ENCODE assay signal across 9 cellular contexts in genomic region chr4:53654300-53654758, GRCh38.
DNase-seq lines count a peak whose midpoint lies in the region; ATAC-seq and TF ChIP-seq lines count a peak whose summit lies in the region.
"Had no signal": no experiment of that assay in that cellular context is flagged by ENCODE, and none has a peak within 500 bp of the region (broad histone marks: within the 10 kb centered on the region; RNA-seq: fewer than 3 reads in every experiment).

No MANE protein-coding gene starts in this region.

- in situ Hi-C loops in mammary epithelial cell (cut with MboI; ENCODE audit: low sequenced_read_pairs in 2 of 2): no loop called here

- intact Hi-C loops in mammary epithelial cell (cut with micrococcal nuclease): loop anchor here (5.0 kb wide), 2 partner anchors 147 to 578 kb away; no protein-coding TSS in a partner anchor

- H3K27me3 ChIP-seq in mammary epithelial cell (ENCODE audit: insufficient read depth, low read length): no peaks in the 10 kb centered on the region

- H3K4me3 ChIP-seq in mammary epithelial cell (replicated peaks in 1 of 3; ENCODE audit: insufficient read depth in 1 of 3, low read depth in 2 of 3, low read length in 3 of 3): no peak overlapping the region

- CTCF ChIA-PET in mammary epithelial cell (lab: Charles Lee; ENCODE audit: low non-redundant PET) (interaction anchor here (0.9 kb wide), 1 partner anchor 578 kb away, joined by 4 read pairs; no protein-coding TSS in a partner anchor), GM10248 (lab: Yijun Ruan, JAX) (interaction anchor here (0.9 to 2.4 kb wide), 11 partner anchors 9 to 137 kb away, joined by 3 to 10 read pairs (median 4); no protein-coding TSS in a partner anchor)

- 8% methylated on average over 5 of the region's 5 CpGs for WGBS in mammary epithelial cell (ENCODE audit: low coverage, missing lambda C conversion rate)

- TF ChIP-seq CTCF in mammary epithelial cell (conservative IDR thresholded peaks at IDR 0.05 in 1 of 2, IDR thresholded peaks at IDR 0.05 in 1 of 2; ENCODE audit: extremely low read depth in 1 of 2, insufficient read depth in 1 of 2, low read depth in 1 of 2, low read length in 2 of 2): no peak
- TF ChIP-seq CTCF in nephron (IDR thresholded peaks at IDR 0.05; ENCODE audit: unreplicated experiment in 3 of 3): no peak
- TF ChIP-seq CTCF in GM10248 (IDR thresholded peaks at IDR 0.05; ENCODE audit: control extremely low read depth, extremely low read depth, low read depth, missing control alignments): no peak

- peaks cover 7% of the 10 kb centered on the region for H3K27me3 Mint-ChIP-seq in nephron (ENCODE audit: low read depth)

- no peak overlapping the region for H3K27ac ChIP-seq in mammary epithelial cell (ENCODE audit: insufficient read depth, low read depth, low read length)

- ATAC-seq in HG02884 (IDR thresholded peaks at IDR 0.05; ENCODE audit: unreplicated experiment): peak; percentile 47
- no peak for ATAC-seq in GM21737 (IDR thresholded peaks at IDR 0.05; ENCODE audit: unreplicated experiment)

- DNase-seq in Daoy (ENCODE audit: low read depth): peak; percentile 2
- peak; percentile 44 for DNase-seq in mammary epithelial cell
- no peak for DNase-seq in HPDE6-E6E7 (ENCODE audit: extremely low spot score)
- no peak for DNase-seq in C1 segment of cervical spinal cord (lab: John Stamatoyannopoulos, UW)
- DNase-seq in GM10248 (ENCODE audit: extremely low spot score): no peak
- DNase-seq: activated CD4-positive, alpha-beta T cell treated with anti-CD3 and anti-CD28 coated beads, Interleukin-2, amount 50 U/mL, for 4 hours had no signal

- peak overlapping the region; percentile 51 for H2AFZ ChIP-seq in mammary epithelial cell (ENCODE audit: low read depth, low read length)

- dilution Hi-C loops in mammary epithelial cell (cut with HindIII; ENCODE audit: low sequenced_read_pairs): no loop called here

- H3K9me3 Mint-ChIP-seq in nephron: no peaks in the 10 kb centered on the region

- H3K36me3 ChIP-seq in mammary epithelial cell (ENCODE audit: insufficient read depth, low read length): no peaks in the 10 kb centered on the region

- peak overlapping the region; percentile 58 to 84 (median 67) for H3K27ac Mint-ChIP-seq in nephron

- no peaks in the 10 kb centered on the region for H3K9me3 ChIP-seq in mammary epithelial cell (replicated peaks; ENCODE audit: insufficient read depth, low read length)

- no peaks in the 10 kb centered on the region for H3K36me3 Mint-ChIP-seq in nephron (ENCODE audit: low read depth)

- no peaks in the 10 kb centered on the region for H4K20me1 ChIP-seq in mammary epithelial cell (ENCODE audit: insufficient read depth, low read length)

- peaks cover 36% of the 10 kb centered on the region for H3K4me1 Mint-ChIP-seq in nephron

- no peak overlapping the region for H3K4me3 Mint-ChIP-seq in nephron

- no peaks in the 10 kb centered on the region for H3K79me2 ChIP-seq in mammary epithelial cell (ENCODE audit: insufficient read depth, low read length)

- POLR2A ChIA-PET in GM10248 (lab: Yijun Ruan, JAX): no interaction called here

- no TSS peak for BruUV-seq in mammary epithelial cell (replicated peaks; lab: Mats Ljungman, UMichigan)

- no peak overlapping the region for H3K9ac ChIP-seq in mammary epithelial cell (ENCODE audit: insufficient read depth, low read length)

- peaks cover 12% of the 10 kb centered on the region for H3K4me1 ChIP-seq in mammary epithelial cell (ENCODE audit: insufficient read depth, low read length)

- no peak overlapping the region for H3K4me2 ChIP-seq in mammary epithelial cell (ENCODE audit: insufficient read depth, low read depth, low read length)

Comparison
In these comparisons a context has a peak if more than half of its experiments do, and no peak if none do; other contexts are left out.
1. DNase-seq: peak in Daoy (single experiment) and mammary epithelial cell (single experiment); none in HPDE6-E6E7 (single experiment), C1 segment of cervical spinal cord (0 of 14) and GM10248 (single experiment).